ENCODE assay signal across 28 cellular contexts in the genomic region with DNA sequence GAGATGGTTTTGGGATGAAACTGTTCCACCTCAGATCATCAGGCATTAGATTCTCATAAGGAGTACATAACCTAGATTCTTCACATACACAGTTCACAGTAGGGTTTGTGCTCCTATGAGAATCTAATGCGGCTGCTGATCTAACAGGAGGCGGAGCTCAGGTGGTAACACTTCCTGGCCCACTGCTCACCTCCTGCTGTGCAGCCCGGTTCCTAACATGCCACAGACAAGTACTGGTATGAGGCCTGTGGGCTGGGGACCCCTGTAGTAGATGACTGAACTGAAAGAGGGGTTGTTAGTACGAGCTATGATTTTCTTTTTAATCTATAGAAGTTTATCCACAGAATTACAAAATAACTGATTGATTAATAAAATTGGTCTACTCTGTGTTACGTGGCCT. TPM values are rescaled to one million over a fixed set of nuclear protein-coding genes. Genes with fewer than 3 reads are reported as not detected.
"Had no signal": no experiment of that assay in that cellular context is flagged by ENCODE, and none has a peak within 500 bp of the region (broad histone marks: within the 10 kb centered on the region; RNA-seq: fewer than 3 reads in every experiment).

No MANE protein-coding gene starts in this region.

- H3K4me3 ChIP-seq: colonic mucosa, coronary artery, dorsolateral prefrontal cortex, esophagus muscularis mucosa, esophagus squamous epithelium, gastrocnemius medialis, gastroesophageal sphincter, heart left ventricle had no signal

- H3K4me1 Mint-ChIP-seq: endodermal cell had no signal

- H3K27ac ChIP-seq: colonic mucosa, coronary artery, dorsolateral prefrontal cortex, epithelial cell of prostate, esophagus muscularis mucosa, esophagus squamous epithelium, foreskin keratinocyte, gastroesophageal sphincter, heart left ventricle had no signal

- ATAC-seq: effector memory CD8-positive, alpha-beta T cell; esophagus mucosa; foreskin keratinocyte; gastroesophageal sphincter had no signal

- H3K9me3 ChIP-seq: colonic mucosa, esophagus muscularis mucosa, esophagus squamous epithelium, gastrocnemius medialis, gastroesophageal sphincter, heart left ventricle had no signal

- DNase-seq: colonic mucosa; cortex of kidney; dermis blood vessel endothelial cell; dorsolateral prefrontal cortex; effector CD4-positive, alpha-beta T cell; effector CD8-positive, alpha-beta T cell; effector memory CD4-positive, alpha-beta T cell; effector memory CD8-positive, alpha-beta T cell; endodermal cell; erythroblast; esophagus squamous epithelium; foreskin fibroblast; foreskin keratinocyte; foreskin melanocyte; gastrocnemius medialis; glutamatergic neuron; head of caudate nucleus; heart left ventricle had no signal

- H3K27me3 ChIP-seq: colonic mucosa, dorsolateral prefrontal cortex, esophagus muscularis mucosa, esophagus squamous epithelium, foreskin keratinocyte, gastrocnemius medialis, gastroesophageal sphincter, heart left ventricle had no signal

- H3K27me3 Mint-ChIP-seq: dendritic cell treated with granulocyte-macrophage colony-stimulating factor and Interleukin-4, amounts not matched to agents 40 ng/mL and 50 ng/mL, for 4 days; effector memory CD8-positive, alpha-beta T cell had no signal

- H3K27ac Mint-ChIP-seq: dendritic cell treated with granulocyte-macrophage colony-stimulating factor and Interleukin-4, amounts not matched to agents 40 ng/mL and 50 ng/mL, for 4 days; effector memory CD8-positive, alpha-beta T cell; endodermal cell had no signal

- H3K4me1 ChIP-seq: colonic mucosa, esophagus squamous epithelium, foreskin keratinocyte had no signal

- H3K36me3 ChIP-seq: colonic mucosa, esophagus muscularis mucosa, esophagus squamous epithelium, gastrocnemius medialis, gastroesophageal sphincter, heart left ventricle had no signal

- H3K4me3 Mint-ChIP-seq: dendritic cell treated with granulocyte-macrophage colony-stimulating factor and Interleukin-4, amounts not matched to agents 40 ng/mL and 50 ng/mL, for 4 days; effector memory CD8-positive, alpha-beta T cell; endodermal cell had no signal

RNA-seq across cellular contexts. Expression of a gene that starts 48.1 kb away (rescaled TPM):
- total RNA-seq: dermis blood vessel endothelial cell, dermis microvascular lymphatic vessel endothelial cell, endothelial cell of umbilical vein, fibroblast of lung, fibroblast of villous mesenchyme, foreskin keratinocyte had no signal
- polyA plus RNA-seq: endothelial cell of umbilical vein, foreskin keratinocyte had no signal
